ENCODE assay signal across 1 cellular context in the genomic region with DNA sequence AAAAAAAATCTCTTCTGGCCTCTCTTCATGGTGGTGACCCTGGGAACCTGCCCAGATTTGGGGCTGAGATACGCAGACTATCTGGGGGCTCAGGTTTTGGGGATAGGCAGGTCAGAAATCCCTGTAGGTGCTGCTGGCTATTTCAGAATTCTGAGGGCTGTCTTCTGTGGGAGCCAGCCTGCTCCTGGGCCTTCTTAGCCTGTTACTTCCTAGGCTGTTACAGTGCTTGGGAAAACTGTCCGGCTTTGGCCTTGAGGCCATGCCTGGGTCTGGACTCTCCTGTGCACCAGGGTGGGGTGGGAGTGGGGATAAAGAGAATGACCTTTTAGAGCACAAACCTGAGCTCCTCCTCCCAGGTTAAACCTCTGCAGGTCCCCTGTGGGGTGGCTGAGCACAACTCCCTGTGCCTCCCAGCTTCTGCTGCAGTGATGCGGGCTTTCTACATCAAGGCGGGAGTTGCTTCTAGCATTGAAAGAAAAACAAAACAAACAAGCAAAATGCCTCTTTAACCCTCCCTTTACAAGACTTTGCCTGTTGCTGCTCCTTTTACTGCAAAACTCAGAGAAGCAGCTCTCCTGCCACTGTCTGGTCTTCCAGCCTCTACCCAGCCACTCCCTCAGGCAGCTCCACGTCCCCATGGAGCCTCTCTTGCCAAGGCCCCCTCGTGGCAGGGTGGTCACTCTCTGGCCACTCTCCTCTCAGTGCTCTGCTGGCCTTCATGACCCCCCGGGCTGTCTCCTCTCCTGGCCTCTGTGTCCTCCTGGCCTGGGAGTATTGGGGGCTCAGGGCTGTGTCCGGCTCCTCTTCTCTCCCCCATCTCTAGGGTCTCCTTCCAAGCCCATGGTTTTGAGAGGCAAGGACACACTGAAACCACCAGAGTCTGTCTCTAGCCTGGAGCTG.
TF ChIP-seq lines count a peak whose summit lies in the region.

No MANE protein-coding gene starts in this region.

TF ChIP-seq in K562, 482 proteins besides CTCF, POLR2A, EP300 and RAD21 (continued from another document):
- no peak for TF ChIP-seq ZNF644 (tag; IDR thresholded peaks at IDR 0.05; ENCODE audit: low read depth)
- TF ChIP-seq HEY1 (CRISPR knock-in tag; IDR thresholded peaks at IDR 0.05; ENCODE audit: borderline replicate concordance): no peak
- no peak for TF ChIP-seq POLR3G (IDR thresholded peaks at IDR 0.05; ENCODE audit: extremely low read depth, insufficient read length, insufficient replicate concordance)
- TF ChIP-seq, protein P1, sequence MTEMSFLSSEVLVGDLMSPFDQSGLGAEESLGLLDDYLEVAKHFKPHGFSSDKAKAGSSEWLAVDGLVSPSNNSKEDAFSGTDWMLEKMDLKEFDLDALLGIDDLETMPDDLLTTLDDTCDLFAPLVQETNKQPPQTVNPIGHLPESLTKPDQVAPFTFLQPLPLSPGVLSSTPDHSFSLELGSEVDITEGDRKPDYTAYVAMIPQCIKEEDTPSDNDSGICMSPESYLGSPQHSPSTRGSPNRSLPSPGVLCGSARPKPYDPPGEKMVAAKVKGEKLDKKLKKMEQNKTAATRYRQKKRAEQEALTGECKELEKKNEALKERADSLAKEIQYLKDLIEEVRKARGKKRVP (CRISPR knock-in tag; IDR thresholded peaks at IDR 0.05): no peak
- TF ChIP-seq, protein P2, sequence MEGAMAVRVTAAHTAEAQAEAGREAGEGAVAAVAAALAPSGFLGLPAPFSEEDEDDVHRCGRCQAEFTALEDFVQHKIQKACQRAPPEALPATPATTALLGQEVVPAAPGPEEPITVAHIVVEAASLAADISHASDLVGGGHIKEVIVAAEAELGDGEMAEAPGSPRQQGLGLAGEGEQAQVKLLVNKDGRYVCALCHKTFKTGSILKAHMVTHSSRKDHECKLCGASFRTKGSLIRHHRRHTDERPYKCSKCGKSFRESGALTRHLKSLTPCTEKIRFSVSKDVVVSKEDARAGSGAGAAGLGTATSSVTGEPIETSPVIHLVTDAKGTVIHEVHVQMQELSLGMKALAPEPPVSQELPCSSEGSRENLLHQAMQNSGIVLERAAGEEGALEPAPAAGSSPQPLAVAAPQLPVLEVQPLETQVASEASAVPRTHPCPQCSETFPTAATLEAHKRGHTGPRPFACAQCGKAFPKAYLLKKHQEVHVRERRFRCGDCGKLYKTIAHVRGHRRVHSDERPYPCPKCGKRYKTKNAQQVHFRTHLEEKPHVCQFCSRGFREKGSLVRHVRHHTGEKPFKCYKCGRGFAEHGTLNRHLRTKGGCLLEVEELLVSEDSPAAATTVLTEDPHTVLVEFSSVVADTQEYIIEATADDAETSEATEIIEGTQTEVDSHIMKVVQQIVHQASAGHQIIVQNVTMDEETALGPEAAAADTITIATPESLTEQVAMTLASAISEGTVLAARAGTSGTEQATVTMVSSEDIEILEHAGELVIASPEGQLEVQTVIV (CRISPR knock-in tag; IDR thresholded peaks at IDR 0.05; ENCODE audit: borderline replicate concordance): no peak
